Comparison of ENCODE assay signal across 2 cellular contexts in genomic region chrX:53223068-53223693, GRCh38.
A peak's percentile ranks its signal among the peaks of the same experiment; 100 is the strongest.
TF ChIP-seq lines count a peak whose summit lies in the region.

No MANE protein-coding gene starts in this region.

TF ChIP-seq in HCT116, 20 proteins besides CTCF, POLR2A, EP300 and RAD21:
- no peak for TF ChIP-seq CBX3 (IDR thresholded peaks at IDR 0.05; ENCODE audit: low read depth)
- no peak for TF ChIP-seq EZH2phosphoT487 (IDR thresholded peaks at IDR 0.05; ENCODE audit: borderline replicate concordance)
- no peak for TF ChIP-seq FOSL1 (IDR thresholded peaks at IDR 0.05; ENCODE audit: low read depth)
- TF ChIP-seq CEBPB (IDR thresholded peaks at IDR 0.05; ENCODE audit: low read depth) = no peak
- TF ChIP-seq ZFX (IDR thresholded peaks at IDR 0.05) = no peak
- no peak for TF ChIP-seq SIN3A (IDR thresholded peaks at IDR 0.05; ENCODE audit: low read depth)
- no peak for TF ChIP-seq SRF (IDR thresholded peaks at IDR 0.05; ENCODE audit: low read depth)
- no peak for TF ChIP-seq ZBTB33 (IDR thresholded peaks at IDR 0.05; ENCODE audit: extremely low read depth, insufficient replicate concordance, low read length)
- TF ChIP-seq ELF1 (IDR thresholded peaks at IDR 0.05; ENCODE audit: borderline replicate concordance, low read depth) = no peak
- no peak for TF ChIP-seq MAX (IDR thresholded peaks at IDR 0.05)
- no peak for TF ChIP-seq TCF7L2 (IDR thresholded peaks at IDR 0.05; ENCODE audit: borderline replicate concordance, extremely low read depth, insufficient read depth, insufficient read length)
- TF ChIP-seq JUND (IDR thresholded peaks at IDR 0.05) = no peak
- TF ChIP-seq POLR2AphosphoS5 (IDR thresholded peaks at IDR 0.05; ENCODE audit: low read depth, low read length) = no peak
- TF ChIP-seq EGR1 (IDR thresholded peaks at IDR 0.05; ENCODE audit: low read depth) = no peak

TF ChIP-seq in GM12878, 131 proteins besides CTCF, POLR2A, EP300 and RAD21:
- no peak for TF ChIP-seq YBX1 (IDR thresholded peaks at IDR 0.05)
- TF ChIP-seq CUX1 (IDR thresholded peaks at IDR 0.05; ENCODE audit: insufficient replicate concordance, low read depth, low read length) = no peak
- TF ChIP-seq, protein P1, sequence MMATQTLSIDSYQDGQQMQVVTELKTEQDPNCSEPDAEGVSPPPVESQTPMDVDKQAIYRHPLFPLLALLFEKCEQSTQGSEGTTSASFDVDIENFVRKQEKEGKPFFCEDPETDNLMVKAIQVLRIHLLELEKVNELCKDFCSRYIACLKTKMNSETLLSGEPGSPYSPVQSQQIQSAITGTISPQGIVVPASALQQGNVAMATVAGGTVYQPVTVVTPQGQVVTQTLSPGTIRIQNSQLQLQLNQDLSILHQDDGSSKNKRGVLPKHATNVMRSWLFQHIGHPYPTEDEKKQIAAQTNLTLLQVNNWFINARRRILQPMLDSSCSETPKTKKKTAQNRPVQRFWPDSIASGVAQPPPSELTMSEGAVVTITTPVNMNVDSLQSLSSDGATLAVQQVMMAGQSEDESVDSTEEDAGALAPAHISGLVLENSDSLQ (IDR thresholded peaks at IDR 0.05) = peak; percentile 33; the same call in 1 of the 2 replicates
- no peak for TF ChIP-seq NRF1 (conservative IDR thresholded peaks at IDR 0.05; ENCODE audit: low read depth, low read length)
